8 cellular contexts compared by ENCODE assay signal in genomic region chr10:101062231-101063161, GRCh38. TPM values are rescaled to one million over a fixed set of nuclear protein-coding genes. Genes with fewer than 3 reads are reported as not detected.
DNase-seq lines count a peak whose midpoint lies in the region; ATAC-seq and TF ChIP-seq lines count a peak whose summit lies in the region.

No MANE protein-coding gene starts in this region.

- H3K4me3 ChIP-seq in HFF-Myc (replicated peaks; ENCODE audit: low read depth, low read length) = peak overlapping the region; percentile 82
- H3K4me3 ChIP-seq in OCI-LY3 (ENCODE audit: low read length) = peak overlapping the region; percentile 100
- peak overlapping the region; percentile 22 to 90 (median 74) for H3K4me3 ChIP-seq in heart right ventricle
- H3K4me3 ChIP-seq in retinal pigment epithelial cell (ENCODE audit: low read length) = peak overlapping the region; percentile 32

- peak in 2 of 8 donors; percentile 9 to 12 for ATAC-seq in heart right ventricle

- no peak overlapping the region for H2AFZ ChIP-seq in OCI-LY3 (ENCODE audit: low read depth, low read length)

- intact Hi-C loops in heart right ventricle (cut with DNase I) = loop anchor here in 2 of 10 donors (5.0 to 10.0 kb wide), 3 partner anchors 65 to 80 kb away; partner anchors contain the start of gene LZTS2 (in 2 of the 2)

- 4 to 5% methylated on average over 63 to 72 of the region's 72 CpGs for WGBS in heart right ventricle, 2 donors

- H3K4me2 ChIP-seq in OCI-LY3 (ENCODE audit: low read length) = peak overlapping the region; percentile 91

- H3K36me3 ChIP-seq in OCI-LY3 (replicated peaks; ENCODE audit: low read depth, low read length) = no peaks in the 10 kb centered on the region
- H3K36me3 ChIP-seq in heart right ventricle = no peaks in the 10 kb centered on the region

- peak overlapping the region; percentile 99 for H3K9ac ChIP-seq in OCI-LY3 (ENCODE audit: low read length)

- H3K27me3 ChIP-seq in OCI-LY3 (ENCODE audit: low read depth, low read length) (no peaks in the 10 kb centered on the region; the same call in 1 of the 2 replicates), heart right ventricle (peaks cover 0 to 60% (median 0%) of the 10 kb centered on the region in 7 donors)

- H3K4me1 ChIP-seq in OCI-LY3 (ENCODE audit: low read length) = peaks cover 36% of the 10 kb centered on the region
- H3K4me1 ChIP-seq in heart right ventricle = peaks cover 13 to 74% (median 63%) of the 10 kb centered on the region in 9 donors

- DNase-seq in COLO668 (lab: John Stamatoyannopoulos, UW; ENCODE audit: unreplicated experiment) (peak; percentile 84), HFF-Myc (ENCODE audit: extremely low read depth, low read depth) (no peak), heart right ventricle (peak; percentile 50 to 66), retinal pigment epithelial cell (ENCODE audit: low read depth) (no peak), medulla oblongata (ENCODE audit: extremely low spot score) (no peak), KG1 (lab: John Stamatoyannopoulos, UW) (no peak)
- DNase-seq in activated gamma-delta T cell treated with anti-CD3 and anti-CD28 coated beads, Interleukin-2, amount 50 U/mL, for 16 hours (ENCODE audit: low read depth) = peak; percentile 17

- no peaks in the 10 kb centered on the region for H3K9me3 ChIP-seq in OCI-LY3 (ENCODE audit: insufficient read depth, low read length)
- H3K9me3 ChIP-seq in heart right ventricle = no peaks in the 10 kb centered on the region

- H3K27ac ChIP-seq in OCI-LY3 (ENCODE audit: low read length) = no peak overlapping the region
- peak overlapping the region; percentile 92 to 99 (median 98) for H3K27ac ChIP-seq in heart right ventricle

- peaks cover 11% of the 10 kb centered on the region for H3K79me2 ChIP-seq in OCI-LY3 (ENCODE audit: low read length)

- TF ChIP-seq CTCF in HFF-Myc (IDR thresholded peaks at IDR 0.05; ENCODE audit: low read depth, low read length, missing control alignments) = peak; percentile 40
- TF ChIP-seq CTCF in OCI-LY3 (IDR thresholded peaks at IDR 0.05; ENCODE audit: low read depth, low read length) = no peak
- TF ChIP-seq CTCF in heart right ventricle (IDR thresholded peaks at IDR 0.05) = peak; percentile 30 to 78 (median 55)
- no peak for TF ChIP-seq CTCF in retinal pigment epithelial cell (conservative IDR thresholded peaks at IDR 0.05; ENCODE audit: low read depth, low read length)

- no peaks in the 10 kb centered on the region; the same call in 1 of the 2 replicates for H4K20me1 ChIP-seq in OCI-LY3 (ENCODE audit: insufficient read depth, low read length)

RNA-seq across cellular contexts. Expression of gene KAZALD1, which starts 0.7 kb away (rescaled TPM):
- 10 to 100 TPM in 4 of 10 donors, 1 to 10 TPM in 6; 3.3 to 13.1 (median 8.5) TPM for total RNA-seq in heart right ventricle
- 10 to 100 TPM; 12.2 to 16.5 TPM for polyA plus RNA-seq in heart right ventricle

RNA-seq across cellular contexts. Expression of gene SFXN3, which starts 31.5 kb away (rescaled TPM):
- 10 to 100 TPM in 9 of 10 donors, 1 to 10 TPM in 1; 8.4 to 25.7 (median 14.2) TPM for total RNA-seq in heart right ventricle
- 10 to 100 TPM; 16.6 to 23.6 TPM for polyA plus RNA-seq in heart right ventricle

RNA-seq across cellular contexts. Expression of gene PDZD7, which starts 31.6 kb away (rescaled TPM):
- under 1 TPM in 9 of 10 donors, not detected in 1; 0.17 to 0.60 (median 0.22) TPM for total RNA-seq in heart right ventricle
- polyA plus RNA-seq in heart right ventricle = under 1 TPM; 0.13 to 0.66 TPM

Comparison
In these comparisons a context has a peak if more than half of its experiments do, and no peak if none do; other contexts are left out.
1. DNase-seq: peak in COLO668 (single experiment), activated gamma-delta T cell treated with anti-CD3 and anti-CD28 coated beads, Interleukin-2, amount 50 U/mL, for 16 hours (single experiment) and heart right ventricle (2 of 2); none in HFF-Myc (single experiment), retinal pigment epithelial cell (single experiment), medulla oblongata (single experiment) and KG1 (single experiment).
2. H3K4me3 ChIP-seq: peak in every context shown above with its lines; median percentile 100 in OCI-LY3; 82 in HFF-Myc; 74 in heart right ventricle; 32 in retinal pigment epithelial cell.
3. CTCF ChIP-seq: peak in HFF-Myc (single experiment) and heart right ventricle (9 of 9); none in OCI-LY3 (single experiment) and retinal pigment epithelial cell (single experiment).